In the genomic region with DNA sequence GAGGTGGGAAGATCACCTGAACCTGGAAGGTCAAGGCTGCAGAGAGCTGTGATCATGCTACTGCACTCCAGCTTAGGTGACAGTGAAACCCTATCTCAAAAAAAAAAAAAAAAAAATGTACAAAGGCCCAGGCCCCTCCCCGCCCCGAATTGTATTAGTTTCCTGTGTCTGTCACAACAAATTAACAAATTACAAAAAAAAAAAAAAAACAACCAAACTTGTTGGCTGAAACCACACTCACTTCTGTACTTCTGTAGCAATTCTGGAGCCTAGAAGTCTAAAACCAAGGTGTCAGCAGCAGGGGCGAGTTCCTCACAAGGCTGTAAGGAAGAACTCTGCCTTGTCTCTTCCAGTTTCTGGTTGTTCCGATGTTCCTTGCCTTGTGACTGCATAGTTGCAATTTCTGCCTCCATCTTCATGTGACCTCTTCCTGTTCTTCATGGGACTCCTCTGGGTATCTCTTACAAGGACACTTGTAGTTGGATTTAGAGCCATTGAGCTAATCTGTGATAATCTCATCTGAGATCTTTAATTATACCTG, we compare ENCODE assay signal across 1 cellular context.
TF ChIP-seq lines count a peak whose summit lies in the region.

No MANE protein-coding gene starts in this region.

TF ChIP-seq in HepG2, 621 proteins besides CTCF, POLR2A, EP300 and RAD21 (continued from another document):
- TF ChIP-seq, protein P1, sequence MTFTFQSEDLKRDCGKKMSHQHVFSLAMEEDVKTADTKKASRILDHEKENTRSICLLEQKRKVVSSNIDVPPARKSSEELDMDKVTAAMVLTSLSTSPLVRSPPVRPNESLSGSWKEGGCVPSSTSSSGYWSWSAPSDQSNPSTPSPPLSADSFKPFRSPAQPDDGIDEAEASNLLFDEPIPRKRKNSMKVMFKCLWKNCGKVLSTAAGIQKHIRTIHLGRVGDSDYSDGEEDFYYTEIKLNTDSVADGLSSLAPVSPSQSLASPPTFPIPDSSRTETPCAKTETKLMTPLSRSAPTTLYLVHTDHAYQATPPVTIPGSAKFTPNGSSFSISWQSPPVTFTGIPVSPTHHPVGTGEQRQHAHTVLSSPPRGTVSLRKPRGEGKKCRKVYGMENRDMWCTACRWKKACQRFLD (CRISPR knock-in tag; IDR thresholded peaks at IDR 0.05; ENCODE audit: borderline replicate concordance): no peak
